21 cellular contexts compared by ENCODE assay signal in the genomic region with DNA sequence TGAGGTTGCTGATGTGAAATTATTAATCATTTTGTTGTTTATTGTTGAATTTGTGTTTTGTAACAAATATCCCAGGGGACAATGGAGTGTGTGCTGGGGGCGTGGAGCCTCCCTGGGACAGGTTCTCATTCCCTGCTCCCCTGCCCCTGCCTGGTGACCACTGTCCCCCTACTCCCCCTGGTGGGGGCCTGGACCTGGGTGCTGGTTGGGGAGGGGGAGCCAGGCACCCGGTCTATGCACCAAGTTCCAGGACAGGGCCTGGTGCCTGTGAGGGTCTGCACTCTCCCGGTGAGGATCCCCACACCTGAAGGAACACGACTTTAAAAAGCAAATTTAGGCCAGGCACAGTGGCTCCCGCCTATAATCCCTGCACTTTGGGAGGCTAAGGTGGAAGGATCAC. TPM values are rescaled to one million over a fixed set of nuclear protein-coding genes. Genes with fewer than 3 reads are reported as not detected.
DNase-seq lines count a peak whose midpoint lies in the region; ATAC-seq and TF ChIP-seq lines count a peak whose summit lies in the region.
"Had no signal": no experiment of that assay in that cellular context is flagged by ENCODE, and none has a peak within 500 bp of the region (broad histone marks: within the 10 kb centered on the region; RNA-seq: fewer than 3 reads in every experiment).

No MANE protein-coding gene starts in this region.

- no peak overlapping the region for H3K4me3 Mint-ChIP-seq in activated naive CD8-positive, alpha-beta T cell treated with anti-CD3 and anti-CD28 coated beads, Interleukin-2, amount 10 ng/mL, durations not matched to agents 7 days and 5 days
- no peak overlapping the region for H3K4me3 Mint-ChIP-seq in activated naive CD8-positive, alpha-beta T cell treated with anti-CD3 and anti-CD28 coated beads for 36 hours
- no peak overlapping the region for H3K4me3 Mint-ChIP-seq in glutamatergic neuron (ENCODE audit: unreplicated experiment)
- H3K4me3 Mint-ChIP-seq: CD8-positive, alpha-beta memory T cell had no signal

- no peaks in the 10 kb centered on the region for H3K4me1 ChIP-seq in sigmoid colon
- H3K4me1 ChIP-seq: BE2C, Peyer's patch had no signal

- intact Hi-C loops in sigmoid colon (cut with DNase I): no loop called here

- no peak for TF ChIP-seq EP300 in sigmoid colon (IDR thresholded peaks at IDR 0.05)

- H3K4me3 ChIP-seq in WERI-Rb-1 (ENCODE audit: low read depth, low read length) (no peak overlapping the region), sigmoid colon (no peak overlapping the region)
- H3K4me3 ChIP-seq: GM23248, MG63, Peyer's patch had no signal

- H3K36me3 ChIP-seq in WERI-Rb-1 (no peaks in the 10 kb centered on the region), sigmoid colon (no peaks in the 10 kb centered on the region)
- H3K36me3 ChIP-seq: BE2C, MG63, Peyer's patch had no signal

- TF ChIP-seq CTCF in WERI-Rb-1 (IDR thresholded peaks at IDR 0.05; ENCODE audit: low read depth, low read length) (0 out of 2 replicates have a peak, but pooled peaks have one; percentile 19), glutamatergic neuron (IDR thresholded peaks at IDR 0.05; ENCODE audit: partially characterized antibody, unreplicated experiment) (no peak), sigmoid colon (IDR thresholded peaks at IDR 0.05) (no peak)

- peak; percentile 20 for DNase-seq in activated naive CD8-positive, alpha-beta T cell treated with anti-CD3 and anti-CD28 coated beads, Interleukin-2, amount 10 ng/mL, durations not matched to agents 7 days and 5 days
- no peak for DNase-seq in activated naive CD8-positive, alpha-beta T cell treated with anti-CD3 and anti-CD28 coated beads for 36 hours
- DNase-seq in WERI-Rb-1 (no peak), glutamatergic neuron (peak; percentile 16), sigmoid colon (peak; percentile 42), COR-L47 (lab: John Stamatoyannopoulos, UW) (no peak), NCI-H524 (lab: John Stamatoyannopoulos, UW) (no peak)
- DNase-seq: BE2C, DMS79 treated with DMSO at 0.1 percent for 48 hours, GM23248, Karpas-422, MG63, NCI-H1092, NCI-H146, NCI-H2081, NCI-H510A, SHP77 had no signal

- WGBS in sigmoid colon, 2 donors: 72 to 79% methylated on average over 5 of the region's 5 CpGs

- H3K27me3 Mint-ChIP-seq in activated naive CD8-positive, alpha-beta T cell treated with anti-CD3 and anti-CD28 coated beads, Interleukin-2, amount 10 ng/mL, durations not matched to agents 7 days and 5 days: no peaks in the 10 kb centered on the region
- no peaks in the 10 kb centered on the region for H3K27me3 Mint-ChIP-seq in activated naive CD8-positive, alpha-beta T cell treated with anti-CD3 and anti-CD28 coated beads for 36 hours
- H3K27me3 Mint-ChIP-seq in glutamatergic neuron (ENCODE audit: unreplicated experiment): peaks cover 3% of the 10 kb centered on the region

- H3K27me3 ChIP-seq in WERI-Rb-1 (ENCODE audit: insufficient read depth, low read depth, severe bottlenecking) (no peaks in the 10 kb centered on the region), sigmoid colon (no peaks in the 10 kb centered on the region)
- H3K27me3 ChIP-seq: BE2C, MG63, Peyer's patch had no signal

- H3K4me1 Mint-ChIP-seq in activated naive CD8-positive, alpha-beta T cell treated with anti-CD3 and anti-CD28 coated beads, Interleukin-2, amount 10 ng/mL, durations not matched to agents 7 days and 5 days: peaks cover 3% of the 10 kb centered on the region
- peaks cover 7% of the 10 kb centered on the region for H3K4me1 Mint-ChIP-seq in activated naive CD8-positive, alpha-beta T cell treated with anti-CD3 and anti-CD28 coated beads for 36 hours
- H3K4me1 Mint-ChIP-seq in glutamatergic neuron (ENCODE audit: low read depth, unreplicated experiment): no peaks in the 10 kb centered on the region
- H3K4me1 Mint-ChIP-seq: CD8-positive, alpha-beta memory T cell had no signal

- no peak for ATAC-seq in activated naive CD8-positive, alpha-beta T cell treated with anti-CD3 and anti-CD28 coated beads, Interleukin-2, amount 10 ng/mL, durations not matched to agents 7 days and 5 days (ENCODE audit: low read depth)
- no peak for ATAC-seq in GM18520 (IDR thresholded peaks at IDR 0.05; ENCODE audit: unreplicated experiment)

- H3K27ac Mint-ChIP-seq in activated naive CD8-positive, alpha-beta T cell treated with anti-CD3 and anti-CD28 coated beads, Interleukin-2, amount 10 ng/mL, durations not matched to agents 7 days and 5 days: no peak overlapping the region
- H3K27ac Mint-ChIP-seq in activated naive CD8-positive, alpha-beta T cell treated with anti-CD3 and anti-CD28 coated beads for 36 hours: no peak overlapping the region
- no peak overlapping the region for H3K27ac Mint-ChIP-seq in glutamatergic neuron (ENCODE audit: unreplicated experiment)
- H3K27ac Mint-ChIP-seq: CD8-positive, alpha-beta memory T cell had no signal

- H3K9me3 ChIP-seq in WERI-Rb-1 (ENCODE audit: severe bottlenecking) (peaks cover 3% of the 10 kb centered on the region), sigmoid colon (no peaks in the 10 kb centered on the region)
- H3K9me3 ChIP-seq: BE2C, MG63, Peyer's patch had no signal

- H3K27ac ChIP-seq in WERI-Rb-1 (no peak overlapping the region), sigmoid colon (no peak overlapping the region)
- H3K27ac ChIP-seq: 22Rv1, GM23248, Peyer's patch had no signal

- POLR2A ChIA-PET in activated naive CD8-positive, alpha-beta T cell treated with anti-CD3 and anti-CD28 coated beads, Interleukin-2, amount 10 ng/mL, durations not matched to agents 7 days and 5 days (lab: Charles Lee): no interaction called here

- no peaks in the 10 kb centered on the region for H3K36me3 Mint-ChIP-seq in activated naive CD8-positive, alpha-beta T cell treated with anti-CD3 and anti-CD28 coated beads, Interleukin-2, amount 10 ng/mL, durations not matched to agents 7 days and 5 days
- H3K36me3 Mint-ChIP-seq in activated naive CD8-positive, alpha-beta T cell treated with anti-CD3 and anti-CD28 coated beads for 36 hours: no peaks in the 10 kb centered on the region
- peaks cover 4% of the 10 kb centered on the region for H3K36me3 Mint-ChIP-seq in glutamatergic neuron (ENCODE audit: unreplicated experiment)
- H3K36me3 Mint-ChIP-seq: CD8-positive, alpha-beta memory T cell had no signal

- no peak for TF ChIP-seq POLR2A in sigmoid colon (IDR thresholded peaks at IDR 0.05)

- no peaks in the 10 kb centered on the region for H3K9me3 Mint-ChIP-seq in activated naive CD8-positive, alpha-beta T cell treated with anti-CD3 and anti-CD28 coated beads, Interleukin-2, amount 10 ng/mL, durations not matched to agents 7 days and 5 days
- H3K9me3 Mint-ChIP-seq in activated naive CD8-positive, alpha-beta T cell treated with anti-CD3 and anti-CD28 coated beads for 36 hours: peaks cover under 1% of the 10 kb centered on the region
- peaks cover 3% of the 10 kb centered on the region for H3K9me3 Mint-ChIP-seq in glutamatergic neuron (ENCODE audit: unreplicated experiment)
- H3K9me3 Mint-ChIP-seq: CD8-positive, alpha-beta memory T cell had no signal

RNA-seq across cellular contexts. Expression of gene CHD5, which starts 42.4 kb away (rescaled TPM):
- under 1 TPM; 0.23 to 0.61 TPM for total RNA-seq in activated naive CD8-positive, alpha-beta T cell treated with anti-CD3 and anti-CD28 coated beads, Interleukin-2, amount 10 ng/mL, durations not matched to agents 7 days and 5 days
- total RNA-seq in activated naive CD8-positive, alpha-beta T cell treated with anti-CD3 and anti-CD28 coated beads for 36 hours: under 1 TPM; 0.44 to 0.56 TPM
- 0.96 TPM for total RNA-seq in glutamatergic neuron (ENCODE audit: unreplicated experiment)
- total RNA-seq in sigmoid colon: 1 to 10 TPM in 3 of 4 donors, under 1 TPM in 1; 0.49 to 2.8 (median 1.5) TPM
- under 1 TPM in 1 of 3 donors, not detected in 2; 0.80 TPM for polyA plus RNA-seq in sigmoid colon
- polyA plus RNA-seq: CD8-positive, alpha-beta memory T cell had no signal

Comparison
In these comparisons a context has a peak if more than half of its experiments do, and no peak if none do; other contexts are left out.
1. DNase-seq: peak in activated naive CD8-positive, alpha-beta T cell treated with anti-CD3 and anti-CD28 coated beads, Interleukin-2, amount 10 ng/mL, durations not matched to agents 7 days and 5 days (single experiment), glutamatergic neuron (single experiment) and sigmoid colon (single experiment); none in activated naive CD8-positive, alpha-beta T cell treated with anti-CD3 and anti-CD28 coated beads for 36 hours (single experiment), WERI-Rb-1 (single experiment), COR-L47 (single experiment) and NCI-H524 (0 of 2).